ENCODE assay signal across 1 cellular context in the genomic region with DNA sequence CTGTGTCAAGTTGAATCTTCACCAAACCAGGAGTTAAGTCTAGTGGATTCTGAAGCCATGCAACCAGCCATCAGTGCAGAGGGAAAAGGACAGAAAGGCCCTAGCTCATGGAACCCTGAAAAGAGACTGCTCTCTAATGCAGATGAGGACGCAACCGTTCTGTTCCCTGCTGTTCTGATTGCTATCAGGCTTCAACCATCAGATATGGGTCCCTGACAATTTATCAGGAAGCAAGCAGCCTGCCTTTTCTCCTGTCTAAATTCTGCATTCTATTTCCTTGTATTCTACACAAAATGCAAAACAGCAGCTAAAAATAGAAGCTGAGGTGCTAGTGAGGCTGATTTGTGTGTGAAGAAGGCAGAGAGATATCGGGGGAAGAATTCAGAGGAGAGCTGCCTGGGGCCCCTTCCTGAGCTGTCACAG.
TF ChIP-seq lines count a peak whose summit lies in the region.

No MANE protein-coding gene starts in this region.

TF ChIP-seq in IMR-90, 13 proteins besides CTCF, POLR2A, EP300 and RAD21:
- TF ChIP-seq SMC3 (IDR thresholded peaks at IDR 0.05; ENCODE audit: low read depth, low read length) (no peak), FOS (IDR thresholded peaks at IDR 0.05; ENCODE audit: low read depth, low read length) (no peak), RCOR1 (IDR thresholded peaks at IDR 0.05; ENCODE audit: insufficient replicate concordance, low read length) (no peak), CEBPB (IDR thresholded peaks at IDR 0.05; ENCODE audit: low read depth, low read length) (no peak), BHLHE40 (IDR thresholded peaks at IDR 0.05; ENCODE audit: low read depth, low read length) (no peak), MAFK (IDR thresholded peaks at IDR 0.05; ENCODE audit: low read depth, low read length) (no peak), MAZ (IDR thresholded peaks at IDR 0.05; ENCODE audit: borderline replicate concordance, low read depth, low read length) (no peak), RFX5 (IDR thresholded peaks at IDR 0.05; ENCODE audit: low read depth, low read length) (no peak), CHD1 (IDR thresholded peaks at IDR 0.05; ENCODE audit: low read depth, low read length) (no peak), NFE2L2 (IDR thresholded peaks at IDR 0.05; ENCODE audit: low read depth, low read length) (no peak), MXI1 (IDR thresholded peaks at IDR 0.05; ENCODE audit: borderline replicate concordance, low read depth, low read length) (no peak)
- TF ChIP-seq, protein P1, sequence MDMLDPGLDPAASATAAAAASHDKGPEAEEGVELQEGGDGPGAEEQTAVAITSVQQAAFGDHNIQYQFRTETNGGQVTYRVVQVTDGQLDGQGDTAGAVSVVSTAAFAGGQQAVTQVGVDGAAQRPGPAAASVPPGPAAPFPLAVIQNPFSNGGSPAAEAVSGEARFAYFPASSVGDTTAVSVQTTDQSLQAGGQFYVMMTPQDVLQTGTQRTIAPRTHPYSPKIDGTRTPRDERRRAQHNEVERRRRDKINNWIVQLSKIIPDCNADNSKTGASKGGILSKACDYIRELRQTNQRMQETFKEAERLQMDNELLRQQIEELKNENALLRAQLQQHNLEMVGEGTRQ (IDR thresholded peaks at IDR 0.05; ENCODE audit: low read depth, low read length): no peak
- TF ChIP-seq, protein P2, sequence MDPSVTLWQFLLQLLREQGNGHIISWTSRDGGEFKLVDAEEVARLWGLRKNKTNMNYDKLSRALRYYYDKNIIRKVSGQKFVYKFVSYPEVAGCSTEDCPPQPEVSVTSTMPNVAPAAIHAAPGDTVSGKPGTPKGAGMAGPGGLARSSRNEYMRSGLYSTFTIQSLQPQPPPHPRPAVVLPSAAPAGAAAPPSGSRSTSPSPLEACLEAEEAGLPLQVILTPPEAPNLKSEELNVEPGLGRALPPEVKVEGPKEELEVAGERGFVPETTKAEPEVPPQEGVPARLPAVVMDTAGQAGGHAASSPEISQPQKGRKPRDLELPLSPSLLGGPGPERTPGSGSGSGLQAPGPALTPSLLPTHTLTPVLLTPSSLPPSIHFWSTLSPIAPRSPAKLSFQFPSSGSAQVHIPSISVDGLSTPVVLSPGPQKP (IDR thresholded peaks at IDR 0.05; ENCODE audit: borderline replicate concordance, low read depth, low read length): no peak
TF ChIP-seq in IMR-90: peak in this region for 0.
